In genomic region chr9:118640836-118641557, GRCh38 we compare ENCODE assay signal across 16 cellular contexts.
A peak's percentile ranks its signal among the peaks of the same experiment; 100 is the strongest.
DNase-seq lines count a peak whose midpoint lies in the region; TF ChIP-seq lines count a peak whose summit lies in the region.
"Had no signal": no experiment of that assay in that cellular context is flagged by ENCODE, and none has a peak within 500 bp of the region (broad histone marks: within the 10 kb centered on the region; RNA-seq: fewer than 3 reads in every experiment).

No MANE protein-coding gene starts in this region.

- no peak overlapping the region for H3K4me3 Mint-ChIP-seq in activated T-cell treated with anti-CD3 and anti-CD28 coated beads, Interleukin-2, amount 50 U/mL, for 24 hours
- H3K4me3 Mint-ChIP-seq: activated CD4-positive, alpha-beta T cell treated with anti-CD3 and anti-CD28 coated beads, Interleukin-2, amount 10 ng/mL, durations not matched to agents 7 days and 5 days had no signal

- peaks cover 2% of the 10 kb centered on the region for H3K36me3 Mint-ChIP-seq in activated T-cell treated with anti-CD3 and anti-CD28 coated beads, Interleukin-2, amount 50 U/mL, for 24 hours (ENCODE audit: low read depth)

- H3K27me3 ChIP-seq in osteoblast (ENCODE audit: insufficient read depth, low read length), result no peaks in the 10 kb centered on the region
- H3K27me3 ChIP-seq in Karpas-422 (ENCODE audit: low read length), result no peaks in the 10 kb centered on the region
- H3K27me3 ChIP-seq: BLaER1 treated with 17β-estradiol and CSF1 and Interleukin-3, amounts not matched to agents 10 nM and 100 nM; left lung; SJCRH30; upper lobe of left lung had no signal

- no peak overlapping the region for H3K9ac ChIP-seq in Karpas-422 (ENCODE audit: low read length)
- H3K9ac ChIP-seq: BLaER1 treated with 17β-estradiol and CSF1 and Interleukin-3, amounts not matched to agents 10 nM and 100 nM had no signal

- no peaks in the 10 kb centered on the region for H3K79me2 ChIP-seq in osteoblast (ENCODE audit: insufficient read depth, low read length)
- no peaks in the 10 kb centered on the region for H3K79me2 ChIP-seq in Karpas-422 (ENCODE audit: low read length)

- H3K4me3 ChIP-seq in astrocyte of the cerebellum (ENCODE audit: low read depth, low read length), result no peak overlapping the region
- no peak overlapping the region for H3K4me3 ChIP-seq in osteoblast (ENCODE audit: insufficient read depth, low read length)
- no peak overlapping the region for H3K4me3 ChIP-seq in Karpas-422 (ENCODE audit: low read length)
- H3K4me3 ChIP-seq: BLaER1 treated with 17β-estradiol and CSF1 and Interleukin-3, amounts not matched to agents 10 nM and 100 nM; left lung; mucosa of descending colon; SJCRH30; upper lobe of left lung had no signal

- H4K20me1 ChIP-seq in osteoblast (ENCODE audit: insufficient read depth, low read length) (no peaks in the 10 kb centered on the region), Karpas-422 (ENCODE audit: insufficient read depth, low read depth, low read length) (no peaks in the 10 kb centered on the region)
- H4K20me1 ChIP-seq: BLaER1 treated with 17β-estradiol and CSF1 and Interleukin-3, amounts not matched to agents 10 nM and 100 nM had no signal

- H3K9me3 ChIP-seq in osteoblast (ENCODE audit: low read depth, low read length), result no peaks in the 10 kb centered on the region
- peaks cover 32% of the 10 kb centered on the region for H3K9me3 ChIP-seq in Karpas-422 (ENCODE audit: low read length)

- in situ Hi-C loops in astrocyte of the cerebellum (cut with HindIII; ENCODE audit: low sequenced_read_pairs), result no loop called here

- no peak overlapping the region for H3K27ac Mint-ChIP-seq in activated T-cell treated with anti-CD3 and anti-CD28 coated beads, Interleukin-2, amount 50 U/mL, for 24 hours
- H3K27ac Mint-ChIP-seq: activated CD4-positive, alpha-beta T cell treated with anti-CD3 and anti-CD28 coated beads, Interleukin-2, amount 10 ng/mL, durations not matched to agents 7 days and 5 days had no signal

- H3K4me1 ChIP-seq in osteoblast (ENCODE audit: insufficient read depth, low read length) (no peaks in the 10 kb centered on the region), Karpas-422 (ENCODE audit: low read length) (no peaks in the 10 kb centered on the region)
- H3K4me1 ChIP-seq: BLaER1 treated with 17β-estradiol and CSF1 and Interleukin-3, amounts not matched to agents 10 nM and 100 nM; left lung; upper lobe of left lung had no signal

- H3K27ac ChIP-seq in osteoblast (ENCODE audit: low read depth, low read length), result no peak overlapping the region
- H3K27ac ChIP-seq in Karpas-422 (ENCODE audit: low read length), result no peak overlapping the region
- H3K27ac ChIP-seq: BLaER1 treated with 17β-estradiol and CSF1 and Interleukin-3, amounts not matched to agents 10 nM and 100 nM; left lung; SJCRH30; VCaP had no signal

- H3K9me2 ChIP-seq in Karpas-422 (replicated peaks; ENCODE audit: insufficient read depth, low read length), result no peaks in the 10 kb centered on the region

- no peaks in the 10 kb centered on the region for H3K27me3 Mint-ChIP-seq in activated T-cell treated with anti-CD3 and anti-CD28 coated beads, Interleukin-2, amount 50 U/mL, for 24 hours
- H3K27me3 Mint-ChIP-seq: activated CD4-positive, alpha-beta T cell treated with anti-CD3 and anti-CD28 coated beads, Interleukin-2, amount 10 ng/mL, durations not matched to agents 7 days and 5 days had no signal

- H3K4me2 ChIP-seq in osteoblast (ENCODE audit: insufficient read depth, low read length) (no peak overlapping the region), Karpas-422 (ENCODE audit: low read depth, low read length, poor library complexity, severe bottlenecking) (no peak overlapping the region)
- H3K4me2 ChIP-seq: BLaER1 treated with 17β-estradiol and CSF1 and Interleukin-3, amounts not matched to agents 10 nM and 100 nM had no signal

- DNase-seq in A172 (ENCODE audit: low spot score) (peak; percentile 78), HS-5 (ENCODE audit: low read depth) (peak; percentile 52), astrocyte of the cerebellum (ENCODE audit: low read depth) (peak; percentile 42), kidney glomerular epithelial cell (lab: John Stamatoyannopoulos, UW) (peak; percentile 47), osteoblast (ENCODE audit: insufficient read length, low spot score, missing footprints) (no peak), Karpas-422 (no peak)
- DNase-seq in activated T-cell treated with anti-CD3 and anti-CD28 coated beads, Interleukin-2, amount 50 U/mL, for 24 hours, result no peak
- no peak for DNase-seq in stimulated activated naive CD4-positive, alpha-beta T cell treated with Interleukin-2 at 50 U/mL for 16 hours (lab: John Stamatoyannopoulos, UW)
- DNase-seq: activated CD4-positive, alpha-beta T cell treated with anti-CD3 and anti-CD28 coated beads, Interleukin-2, amount 10 ng/mL, durations not matched to agents 7 days and 5 days; left lung; mucosa of descending colon; NCI-H187; upper lobe of left lung had no signal

- no peaks in the 10 kb centered on the region for H3K4me1 Mint-ChIP-seq in activated T-cell treated with anti-CD3 and anti-CD28 coated beads, Interleukin-2, amount 50 U/mL, for 24 hours (ENCODE audit: low read depth)
- H3K4me1 Mint-ChIP-seq: activated CD4-positive, alpha-beta T cell treated with anti-CD3 and anti-CD28 coated beads, Interleukin-2, amount 10 ng/mL, durations not matched to agents 7 days and 5 days had no signal

- TF ChIP-seq CTCF in astrocyte of the cerebellum (IDR thresholded peaks at IDR 0.05; ENCODE audit: low read depth, low read length, missing control alignments) (no peak), osteoblast (IDR thresholded peaks at IDR 0.05; ENCODE audit: extremely low read depth, low read depth, low read length) (no peak)

- H3K9me3 Mint-ChIP-seq in activated T-cell treated with anti-CD3 and anti-CD28 coated beads, Interleukin-2, amount 50 U/mL, for 24 hours, result peaks cover 26% of the 10 kb centered on the region

- H2AFZ ChIP-seq in osteoblast (ENCODE audit: low read length) (no peak overlapping the region), Karpas-422 (ENCODE audit: low read length) (no peak overlapping the region)

- H3K36me3 ChIP-seq in osteoblast (ENCODE audit: insufficient read depth, low read length) (no peaks in the 10 kb centered on the region), Karpas-422 (ENCODE audit: insufficient read depth, low read length) (no peaks in the 10 kb centered on the region)
- H3K36me3 ChIP-seq: BLaER1 treated with 17β-estradiol and CSF1 and Interleukin-3, amounts not matched to agents 10 nM and 100 nM; left lung; SJCRH30; upper lobe of left lung had no signal

Comparison
In these comparisons a context has a peak if more than half of its experiments do, and no peak if none do; other contexts are left out.
1. DNase-seq: peak in A172 (single experiment), HS-5 (single experiment), astrocyte of the cerebellum (single experiment) and kidney glomerular epithelial cell (single experiment); none in activated T-cell treated with anti-CD3 and anti-CD28 coated beads, Interleukin-2, amount 50 U/mL, for 24 hours (single experiment), osteoblast (single experiment), stimulated activated naive CD4-positive, alpha-beta T cell treated with Interleukin-2 at 50 U/mL for 16 hours (single experiment) and Karpas-422 (single experiment).